Comparison of ENCODE assay signal across 1 cellular context in the genomic region with DNA sequence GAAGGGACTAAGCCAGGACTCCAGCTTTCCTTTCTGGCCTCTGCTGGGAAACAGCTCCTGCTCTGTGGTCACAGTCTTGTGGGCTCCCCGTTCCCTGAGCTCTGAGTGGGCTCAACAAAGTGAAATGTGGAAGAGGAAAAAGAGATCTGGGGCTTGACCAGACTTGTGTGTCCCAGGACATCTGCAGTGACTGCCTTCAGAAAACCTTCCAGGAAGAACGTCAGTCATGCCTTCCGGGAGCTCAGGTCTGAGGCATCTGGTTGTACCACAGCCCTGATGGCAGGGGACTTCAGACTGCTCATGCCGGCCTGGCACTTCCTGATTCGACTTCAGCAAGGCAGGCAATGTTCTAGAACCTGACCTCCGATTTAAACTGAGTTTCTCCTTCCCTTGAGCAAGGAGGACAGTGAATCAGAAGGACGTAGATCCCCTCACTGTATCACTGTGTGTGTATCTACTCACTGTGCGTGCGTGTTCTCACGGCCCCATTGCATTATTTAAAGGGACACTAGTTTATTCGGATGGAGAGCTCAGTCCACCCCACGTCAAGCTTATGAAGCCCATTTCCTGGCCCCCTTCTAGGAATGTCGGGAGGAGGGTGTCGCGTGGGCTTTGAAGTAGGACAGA.
TF ChIP-seq lines count a peak whose summit lies in the region.

No MANE protein-coding gene starts in this region.

TF ChIP-seq in HepG2, 621 proteins besides CTCF, POLR2A, EP300 and RAD21 (continued from another document and continues in another):
- TF ChIP-seq, protein P1, sequence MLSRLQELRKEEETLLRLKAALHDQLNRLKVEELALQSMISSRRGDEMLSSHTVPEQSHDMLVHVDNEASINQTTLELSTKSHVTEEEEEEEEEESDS (CRISPR knock-in tag; IDR thresholded peaks at IDR 0.05; ENCODE audit: borderline replicate concordance) = no peak
- no peak for TF ChIP-seq PTBP1 (IDR thresholded peaks at IDR 0.05; ENCODE audit: low read depth, low read length, poor library complexity, severe bottlenecking)
- no peak for TF ChIP-seq TAF15 (IDR thresholded peaks at IDR 0.05; ENCODE audit: low read depth, low read length, poor library complexity, severe bottlenecking)
- TF ChIP-seq ZFP62 (CRISPR knock-in tag; IDR thresholded peaks at IDR 0.05) = no peak
- TF ChIP-seq TOE1 (CRISPR knock-in tag; IDR thresholded peaks at IDR 0.05) = no peak
- no peak for TF ChIP-seq MYNN (CRISPR knock-in tag; IDR thresholded peaks at IDR 0.05; ENCODE audit: low read depth)
- TF ChIP-seq, protein P2, sequence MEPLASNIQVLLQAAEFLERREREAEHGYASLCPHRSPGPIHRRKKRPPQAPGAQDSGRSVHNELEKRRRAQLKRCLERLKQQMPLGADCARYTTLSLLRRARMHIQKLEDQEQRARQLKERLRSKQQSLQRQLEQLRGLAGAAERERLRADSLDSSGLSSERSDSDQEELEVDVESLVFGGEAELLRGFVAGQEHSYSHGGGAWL (CRISPR knock-in tag; IDR thresholded peaks at IDR 0.05) = no peak
- TF ChIP-seq KLF12 (CRISPR knock-in tag; IDR thresholded peaks at IDR 0.05; ENCODE audit: borderline replicate concordance) = no peak
- TF ChIP-seq, protein P3, sequence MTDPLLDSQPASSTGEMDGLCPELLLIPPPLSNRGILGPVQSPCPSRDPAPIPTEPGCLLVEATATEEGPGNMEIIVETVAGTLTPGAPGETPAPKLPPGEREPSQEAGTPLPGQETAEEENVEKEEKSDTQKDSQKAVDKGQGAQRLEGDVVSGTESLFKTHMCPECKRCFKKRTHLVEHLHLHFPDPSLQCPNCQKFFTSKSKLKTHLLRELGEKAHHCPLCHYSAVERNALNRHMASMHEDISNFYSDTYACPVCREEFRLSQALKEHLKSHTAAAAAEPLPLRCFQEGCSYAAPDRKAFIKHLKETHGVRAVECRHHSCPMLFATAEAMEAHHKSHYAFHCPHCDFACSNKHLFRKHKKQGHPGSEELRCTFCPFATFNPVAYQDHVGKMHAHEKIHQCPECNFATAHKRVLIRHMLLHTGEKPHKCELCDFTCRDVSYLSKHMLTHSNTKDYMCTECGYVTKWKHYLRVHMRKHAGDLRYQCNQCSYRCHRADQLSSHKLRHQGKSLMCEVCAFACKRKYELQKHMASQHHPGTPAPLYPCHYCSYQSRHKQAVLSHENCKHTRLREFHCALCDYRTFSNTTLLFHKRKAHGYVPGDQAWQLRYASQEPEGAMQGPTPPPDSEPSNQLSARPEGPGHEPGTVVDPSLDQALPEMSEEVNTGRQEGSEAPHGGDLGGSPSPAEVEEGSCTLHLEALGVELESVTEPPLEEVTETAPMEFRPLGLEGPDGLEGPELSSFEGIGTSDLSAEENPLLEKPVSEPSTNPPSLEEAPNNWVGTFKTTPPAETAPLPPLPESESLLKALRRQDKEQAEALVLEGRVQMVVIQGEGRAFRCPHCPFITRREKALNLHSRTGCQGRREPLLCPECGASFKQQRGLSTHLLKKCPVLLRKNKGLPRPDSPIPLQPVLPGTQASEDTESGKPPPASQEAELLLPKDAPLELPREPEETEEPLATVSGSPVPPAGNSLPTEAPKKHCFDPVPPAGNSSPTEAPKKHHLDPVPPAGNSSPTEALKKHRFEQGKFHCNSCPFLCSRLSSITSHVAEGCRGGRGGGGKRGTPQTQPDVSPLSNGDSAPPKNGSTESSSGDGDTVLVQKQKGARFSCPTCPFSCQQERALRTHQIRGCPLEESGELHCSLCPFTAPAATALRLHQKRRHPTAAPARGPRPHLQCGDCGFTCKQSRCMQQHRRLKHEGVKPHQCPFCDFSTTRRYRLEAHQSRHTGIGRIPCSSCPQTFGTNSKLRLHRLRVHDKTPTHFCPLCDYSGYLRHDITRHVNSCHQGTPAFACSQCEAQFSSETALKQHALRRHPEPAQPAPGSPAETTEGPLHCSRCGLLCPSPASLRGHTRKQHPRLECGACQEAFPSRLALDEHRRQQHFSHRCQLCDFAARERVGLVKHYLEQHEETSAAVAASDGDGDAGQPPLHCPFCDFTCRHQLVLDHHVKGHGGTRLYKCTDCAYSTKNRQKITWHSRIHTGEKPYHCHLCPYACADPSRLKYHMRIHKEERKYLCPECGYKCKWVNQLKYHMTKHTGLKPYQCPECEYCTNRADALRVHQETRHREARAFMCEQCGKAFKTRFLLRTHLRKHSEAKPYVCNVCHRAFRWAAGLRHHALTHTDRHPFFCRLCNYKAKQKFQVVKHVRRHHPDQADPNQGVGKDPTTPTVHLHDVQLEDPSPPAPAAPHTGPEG (CRISPR knock-in tag; IDR thresholded peaks at IDR 0.05) = no peak
- TF ChIP-seq FOXC1 (CRISPR knock-in tag; IDR thresholded peaks at IDR 0.05; ENCODE audit: borderline replicate concordance) = peak; percentile 61
- TF ChIP-seq ZNF44 (CRISPR knock-in tag; IDR thresholded peaks at IDR 0.05) = no peak; the same call in 1 of the 2 replicates
- TF ChIP-seq, protein P4, sequence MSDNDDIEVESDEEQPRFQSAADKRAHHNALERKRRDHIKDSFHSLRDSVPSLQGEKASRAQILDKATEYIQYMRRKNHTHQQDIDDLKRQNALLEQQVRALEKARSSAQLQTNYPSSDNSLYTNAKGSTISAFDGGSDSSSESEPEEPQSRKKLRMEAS (IDR thresholded peaks at IDR 0.05) = no peak
- TF ChIP-seq ARHGAP35 (CRISPR knock-in tag; IDR thresholded peaks at IDR 0.05; ENCODE audit: borderline replicate concordance) = no peak
- TF ChIP-seq SSRP1 (CRISPR knock-in tag; IDR thresholded peaks at IDR 0.05) = 0 out of 2 replicates have a peak, but pooled peaks have one; percentile 51
- TF ChIP-seq ZNF792 (CRISPR knock-in tag; IDR thresholded peaks at IDR 0.05) = 0 out of 2 replicates have a peak, but pooled peaks have one; percentile 23
- no peak; the same call in 1 of the 2 replicates for TF ChIP-seq RFXAP (CRISPR knock-in tag; IDR thresholded peaks at IDR 0.05; ENCODE audit: borderline replicate concordance)
- TF ChIP-seq, protein P5, sequence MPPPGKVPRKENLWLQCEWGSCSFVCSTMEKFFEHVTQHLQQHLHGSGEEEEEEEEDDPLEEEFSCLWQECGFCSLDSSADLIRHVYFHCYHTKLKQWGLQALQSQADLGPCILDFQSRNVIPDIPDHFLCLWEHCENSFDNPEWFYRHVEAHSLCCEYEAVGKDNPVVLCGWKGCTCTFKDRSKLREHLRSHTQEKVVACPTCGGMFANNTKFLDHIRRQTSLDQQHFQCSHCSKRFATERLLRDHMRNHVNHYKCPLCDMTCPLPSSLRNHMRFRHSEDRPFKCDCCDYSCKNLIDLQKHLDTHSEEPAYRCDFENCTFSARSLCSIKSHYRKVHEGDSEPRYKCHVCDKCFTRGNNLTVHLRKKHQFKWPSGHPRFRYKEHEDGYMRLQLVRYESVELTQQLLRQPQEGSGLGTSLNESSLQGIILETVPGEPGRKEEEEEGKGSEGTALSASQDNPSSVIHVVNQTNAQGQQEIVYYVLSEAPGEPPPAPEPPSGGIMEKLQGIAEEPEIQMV (CRISPR knock-in tag; IDR thresholded peaks at IDR 0.05; ENCODE audit: low read depth) = no peak; the same call in 1 of the 2 replicates
- no peak for TF ChIP-seq ZNF326 (CRISPR knock-in tag; IDR thresholded peaks at IDR 0.05; ENCODE audit: borderline replicate concordance)
- TF ChIP-seq, protein P6, sequence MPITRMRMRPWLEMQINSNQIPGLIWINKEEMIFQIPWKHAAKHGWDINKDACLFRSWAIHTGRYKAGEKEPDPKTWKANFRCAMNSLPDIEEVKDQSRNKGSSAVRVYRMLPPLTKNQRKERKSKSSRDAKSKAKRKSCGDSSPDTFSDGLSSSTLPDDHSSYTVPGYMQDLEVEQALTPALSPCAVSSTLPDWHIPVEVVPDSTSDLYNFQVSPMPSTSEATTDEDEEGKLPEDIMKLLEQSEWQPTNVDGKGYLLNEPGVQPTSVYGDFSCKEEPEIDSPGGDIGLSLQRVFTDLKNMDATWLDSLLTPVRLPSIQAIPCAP (CRISPR knock-in tag; IDR thresholded peaks at IDR 0.05; ENCODE audit: low read depth) = no peak
- peak; percentile 24; the same call in 1 of the 2 replicates for TF ChIP-seq ZNF367 (CRISPR knock-in tag; IDR thresholded peaks at IDR 0.05; ENCODE audit: borderline replicate concordance)
- no peak for TF ChIP-seq FOSL1 (CRISPR knock-in tag; IDR thresholded peaks at IDR 0.05; ENCODE audit: borderline replicate concordance)
- no peak for TF ChIP-seq KLF15 (CRISPR knock-in tag; IDR thresholded peaks at IDR 0.05; ENCODE audit: borderline replicate concordance)
- TF ChIP-seq ZFY (CRISPR knock-in tag; IDR thresholded peaks at IDR 0.05) = peak; percentile 14; the same call in 1 of the 2 replicates
- no peak for TF ChIP-seq MXI1 (IDR thresholded peaks at IDR 0.05; ENCODE audit: borderline replicate concordance, low read depth, low read length)
- TF ChIP-seq NCOA1 (CRISPR knock-in tag; IDR thresholded peaks at IDR 0.05) = peak; percentile 79; the same call in 1 of the 2 replicates
- TF ChIP-seq, protein P7, sequence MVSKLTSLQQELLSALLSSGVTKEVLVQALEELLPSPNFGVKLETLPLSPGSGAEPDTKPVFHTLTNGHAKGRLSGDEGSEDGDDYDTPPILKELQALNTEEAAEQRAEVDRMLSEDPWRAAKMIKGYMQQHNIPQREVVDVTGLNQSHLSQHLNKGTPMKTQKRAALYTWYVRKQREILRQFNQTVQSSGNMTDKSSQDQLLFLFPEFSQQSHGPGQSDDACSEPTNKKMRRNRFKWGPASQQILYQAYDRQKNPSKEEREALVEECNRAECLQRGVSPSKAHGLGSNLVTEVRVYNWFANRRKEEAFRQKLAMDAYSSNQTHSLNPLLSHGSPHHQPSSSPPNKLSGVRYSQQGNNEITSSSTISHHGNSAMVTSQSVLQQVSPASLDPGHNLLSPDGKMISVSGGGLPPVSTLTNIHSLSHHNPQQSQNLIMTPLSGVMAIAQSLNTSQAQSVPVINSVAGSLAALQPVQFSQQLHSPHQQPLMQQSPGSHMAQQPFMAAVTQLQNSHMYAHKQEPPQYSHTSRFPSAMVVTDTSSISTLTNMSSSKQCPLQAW (CRISPR knock-in tag; IDR thresholded peaks at IDR 0.05) = 0 out of 2 replicates have a peak, but pooled peaks have one; percentile 16
- TF ChIP-seq ZNF780A (CRISPR knock-in tag; IDR thresholded peaks at IDR 0.05) = no peak
- no peak for TF ChIP-seq CREB1 (IDR thresholded peaks at IDR 0.05)
- TF ChIP-seq CREB1 (CRISPR knock-in tag; IDR thresholded peaks at IDR 0.05) = no peak
- TF ChIP-seq ZNF282 (IDR thresholded peaks at IDR 0.05; ENCODE audit: partially characterized antibody) = no peak
- TF ChIP-seq ZNF432 (CRISPR knock-in tag; IDR thresholded peaks at IDR 0.05; ENCODE audit: borderline replicate concordance) = no peak
- 0 out of 2 replicates have a peak, but pooled peaks have one; percentile 46 for TF ChIP-seq ZNF232 (CRISPR knock-in tag; IDR thresholded peaks at IDR 0.05; ENCODE audit: borderline replicate concordance)
- no peak for TF ChIP-seq ETV6 (CRISPR knock-in tag; conservative IDR thresholded peaks at IDR 0.05)
- TF ChIP-seq, protein P8, sequence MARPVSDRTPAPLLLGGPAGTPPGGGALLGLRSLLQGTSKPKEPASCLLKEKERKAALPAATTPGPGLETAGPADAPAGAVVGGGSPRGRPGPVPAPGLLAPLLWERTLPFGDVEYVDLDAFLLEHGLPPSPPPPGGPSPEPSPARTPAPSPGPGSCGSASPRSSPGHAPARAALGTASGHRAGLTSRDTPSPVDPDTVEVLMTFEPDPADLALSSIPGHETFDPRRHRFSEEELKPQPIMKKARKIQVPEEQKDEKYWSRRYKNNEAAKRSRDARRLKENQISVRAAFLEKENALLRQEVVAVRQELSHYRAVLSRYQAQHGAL (CRISPR knock-in tag; IDR thresholded peaks at IDR 0.05; ENCODE audit: not compliant biosample characterization) = no peak
- no peak for TF ChIP-seq NFIC (IDR thresholded peaks at IDR 0.05; ENCODE audit: low read length)
- TF ChIP-seq, protein P9, sequence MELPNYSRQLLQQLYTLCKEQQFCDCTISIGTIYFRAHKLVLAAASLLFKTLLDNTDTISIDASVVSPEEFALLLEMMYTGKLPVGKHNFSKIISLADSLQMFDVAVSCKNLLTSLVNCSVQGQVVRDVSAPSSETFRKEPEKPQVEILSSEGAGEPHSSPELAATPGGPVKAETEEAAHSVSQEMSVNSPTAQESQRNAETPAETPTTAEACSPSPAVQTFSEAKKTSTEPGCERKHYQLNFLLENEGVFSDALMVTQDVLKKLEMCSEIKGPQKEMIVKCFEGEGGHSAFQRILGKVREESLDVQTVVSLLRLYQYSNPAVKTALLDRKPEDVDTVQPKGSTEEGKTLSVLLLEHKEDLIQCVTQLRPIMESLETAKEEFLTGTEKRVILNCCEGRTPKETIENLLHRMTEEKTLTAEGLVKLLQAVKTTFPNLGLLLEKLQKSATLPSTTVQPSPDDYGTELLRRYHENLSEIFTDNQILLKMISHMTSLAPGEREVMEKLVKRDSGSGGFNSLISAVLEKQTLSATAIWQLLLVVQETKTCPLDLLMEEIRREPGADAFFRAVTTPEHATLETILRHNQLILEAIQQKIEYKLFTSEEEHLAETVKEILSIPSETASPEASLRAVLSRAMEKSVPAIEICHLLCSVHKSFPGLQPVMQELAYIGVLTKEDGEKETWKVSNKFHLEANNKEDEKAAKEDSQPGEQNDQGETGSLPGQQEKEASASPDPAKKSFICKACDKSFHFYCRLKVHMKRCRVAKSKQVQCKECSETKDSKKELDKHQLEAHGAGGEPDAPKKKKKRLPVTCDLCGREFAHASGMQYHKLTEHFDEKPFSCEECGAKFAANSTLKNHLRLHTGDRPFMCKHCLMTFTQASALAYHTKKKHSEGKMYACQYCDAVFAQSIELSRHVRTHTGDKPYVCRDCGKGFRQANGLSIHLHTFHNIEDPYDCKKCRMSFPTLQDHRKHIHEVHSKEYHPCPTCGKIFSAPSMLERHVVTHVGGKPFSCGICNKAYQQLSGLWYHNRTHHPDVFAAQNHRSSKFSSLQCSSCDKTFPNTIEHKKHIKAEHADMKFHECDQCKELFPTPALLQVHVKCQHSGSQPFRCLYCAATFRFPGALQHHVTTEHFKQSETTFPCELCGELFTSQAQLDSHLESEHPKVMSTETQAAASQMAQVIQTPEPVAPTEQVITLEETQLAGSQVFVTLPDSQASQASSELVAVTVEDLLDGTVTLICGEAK (IDR thresholded peaks at IDR 0.05) = no peak
- TF ChIP-seq, protein P9 (CRISPR knock-in tag; IDR thresholded peaks at IDR 0.05) = no peak
